8 cellular contexts compared by ENCODE assay signal in genomic region chr18:55405655-55406373, GRCh38.
DNase-seq lines count a peak whose midpoint lies in the region; ATAC-seq and TF ChIP-seq lines count a peak whose summit lies in the region.

No MANE protein-coding gene starts in this region.

- no peaks in the 10 kb centered on the region for H3K4me1 Mint-ChIP-seq in CD8-positive, alpha-beta T cell (ENCODE audit: low read depth)

- H3K9me3 Mint-ChIP-seq in CD8-positive, alpha-beta T cell, result no peaks in the 10 kb centered on the region

- no peaks in the 10 kb centered on the region for H3K36me3 ChIP-seq in CD8-positive, alpha-beta T cell (ENCODE audit: insufficient read depth, low read length)

- no peaks in the 10 kb centered on the region for H3K27me3 Mint-ChIP-seq in CD8-positive, alpha-beta T cell (ENCODE audit: low read depth)

- no peak overlapping the region for H3K4me3 Mint-ChIP-seq in CD8-positive, alpha-beta T cell

- no peak overlapping the region for H3K27ac ChIP-seq in CD8-positive, alpha-beta T cell (ENCODE audit: low read depth, low read length)

- no peaks in the 10 kb centered on the region for H3K36me3 Mint-ChIP-seq in CD8-positive, alpha-beta T cell

- CTCF ChIA-PET in CD8-positive, alpha-beta T cell (lab: Charles Lee), result interaction anchor here (2.0 kb wide), 1 partner anchor 9 kb away, joined by 8 read pairs; no protein-coding TSS in a partner anchor

- no peaks in the 10 kb centered on the region for H3K9me3 ChIP-seq in CD8-positive, alpha-beta T cell (ENCODE audit: low read length)

- TF ChIP-seq CTCF in astrocyte of the spinal cord (IDR thresholded peaks at IDR 0.05; ENCODE audit: low read depth, low read length), result peak; percentile 8
- TF ChIP-seq CTCF in CD8-positive, alpha-beta T cell (IDR thresholded peaks at IDR 0.05), result no peak

- H3K4me1 ChIP-seq in CD8-positive, alpha-beta T cell (ENCODE audit: insufficient read depth, low read length), result no peaks in the 10 kb centered on the region

- H3K27me3 ChIP-seq in CD8-positive, alpha-beta T cell (ENCODE audit: insufficient read depth, low read length), result no peaks in the 10 kb centered on the region

- in situ Hi-C loops in astrocyte of the spinal cord (cut with HindIII; ENCODE audit: low sequenced_read_pairs), result no loop called here

- intact Hi-C loops in CD8-positive, alpha-beta T cell (cut with DNase I, micrococcal nuclease), result no loop called here

- H3K27ac Mint-ChIP-seq in CD8-positive, alpha-beta T cell, result no peak overlapping the region

- DNase-seq in NCI-H2171 (lab: John Stamatoyannopoulos, UW) (peak; percentile 93), astrocyte of the spinal cord (ENCODE audit: low read depth, low spot score) (peak; percentile 95), hippocampal formation (lab: John Stamatoyannopoulos, UW) (peak; percentile 60 to 85), D341Med (ENCODE audit: low spot score) (no peak)
- peak; percentile 27 for DNase-seq in stimulated activated CD8-positive, alpha-beta memory T cell treated with anti-CD3 and anti-CD28 coated beads, Interleukin-4, amount 100 ng/mL, for 48 hours
- no peak for DNase-seq in stimulated activated CD4-positive, alpha-beta T cell treated with anti-CD3 and anti-CD28 coated beads, Interleukin-1b, Interleukin-23, amount 100 ng/mL, for 48 hours
- no peak for DNase-seq in CD8-positive, alpha-beta T cell

- no peak overlapping the region for H3K4me3 ChIP-seq in astrocyte of the spinal cord (ENCODE audit: low read depth, low read length)
- H3K4me3 ChIP-seq in CD8-positive, alpha-beta T cell (ENCODE audit: low read depth, low read length), result no peak overlapping the region

- POLR2A ChIA-PET in CD8-positive, alpha-beta T cell (lab: Charles Lee), result no interaction called here

- ATAC-seq in GM19463 (IDR thresholded peaks at IDR 0.05; ENCODE audit: unreplicated experiment), result peak; percentile 58
- no peak for ATAC-seq in CD8-positive, alpha-beta T cell

Comparison
In these comparisons a context has a peak if more than half of its experiments do, and no peak if none do; other contexts are left out.
1. DNase-seq: peak in NCI-H2171 (single experiment), astrocyte of the spinal cord (single experiment), hippocampal formation (2 of 2) and stimulated activated CD8-positive, alpha-beta memory T cell treated with anti-CD3 and anti-CD28 coated beads, Interleukin-4, amount 100 ng/mL, for 48 hours (single experiment); none in D341Med (single experiment), stimulated activated CD4-positive, alpha-beta T cell treated with anti-CD3 and anti-CD28 coated beads, Interleukin-1b, Interleukin-23, amount 100 ng/mL, for 48 hours (single experiment) and CD8-positive, alpha-beta T cell (0 of 7).